Comparison of ENCODE assay signal across 1 cellular context in the genomic region with DNA sequence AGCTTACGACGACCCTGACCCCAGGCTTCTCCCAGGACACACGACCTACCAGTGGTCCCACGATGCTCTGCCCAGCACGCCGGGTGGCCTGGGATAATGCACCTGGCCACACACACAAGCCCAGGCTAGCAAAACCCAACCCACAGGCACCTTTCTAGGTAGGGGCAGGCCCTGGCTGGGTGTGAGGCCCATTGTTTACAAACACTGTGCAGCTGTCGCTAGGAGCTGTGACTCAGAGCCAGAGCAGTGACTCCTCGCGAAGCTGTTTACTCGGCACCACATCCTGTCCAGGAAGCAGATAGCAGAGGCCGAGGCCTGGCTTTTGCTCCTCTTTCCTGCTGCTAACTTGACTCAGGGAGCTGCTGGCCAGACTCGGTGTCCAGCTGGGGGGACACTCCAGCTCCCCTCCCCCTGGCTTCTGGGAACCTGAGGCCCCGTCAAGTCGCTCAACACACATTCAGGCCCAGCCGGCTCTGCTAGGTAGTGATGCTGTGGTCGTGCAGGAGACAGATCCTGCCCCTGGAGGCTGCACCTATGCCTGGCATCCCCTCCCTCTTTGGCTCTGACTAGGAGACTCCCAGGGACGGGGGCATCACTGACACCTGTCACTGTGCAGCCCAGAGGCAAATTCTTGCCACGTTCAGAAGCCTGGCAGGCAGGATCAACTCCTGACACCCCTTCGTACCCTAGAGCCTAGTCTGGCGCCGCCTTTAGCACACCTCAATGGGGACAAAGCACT.
TF ChIP-seq lines count a peak whose summit lies in the region.

No MANE protein-coding gene starts in this region.

TF ChIP-seq in HepG2, 621 proteins besides CTCF, POLR2A, EP300 and RAD21 (continued from another document and continues in another):
- TF ChIP-seq, protein P1, sequence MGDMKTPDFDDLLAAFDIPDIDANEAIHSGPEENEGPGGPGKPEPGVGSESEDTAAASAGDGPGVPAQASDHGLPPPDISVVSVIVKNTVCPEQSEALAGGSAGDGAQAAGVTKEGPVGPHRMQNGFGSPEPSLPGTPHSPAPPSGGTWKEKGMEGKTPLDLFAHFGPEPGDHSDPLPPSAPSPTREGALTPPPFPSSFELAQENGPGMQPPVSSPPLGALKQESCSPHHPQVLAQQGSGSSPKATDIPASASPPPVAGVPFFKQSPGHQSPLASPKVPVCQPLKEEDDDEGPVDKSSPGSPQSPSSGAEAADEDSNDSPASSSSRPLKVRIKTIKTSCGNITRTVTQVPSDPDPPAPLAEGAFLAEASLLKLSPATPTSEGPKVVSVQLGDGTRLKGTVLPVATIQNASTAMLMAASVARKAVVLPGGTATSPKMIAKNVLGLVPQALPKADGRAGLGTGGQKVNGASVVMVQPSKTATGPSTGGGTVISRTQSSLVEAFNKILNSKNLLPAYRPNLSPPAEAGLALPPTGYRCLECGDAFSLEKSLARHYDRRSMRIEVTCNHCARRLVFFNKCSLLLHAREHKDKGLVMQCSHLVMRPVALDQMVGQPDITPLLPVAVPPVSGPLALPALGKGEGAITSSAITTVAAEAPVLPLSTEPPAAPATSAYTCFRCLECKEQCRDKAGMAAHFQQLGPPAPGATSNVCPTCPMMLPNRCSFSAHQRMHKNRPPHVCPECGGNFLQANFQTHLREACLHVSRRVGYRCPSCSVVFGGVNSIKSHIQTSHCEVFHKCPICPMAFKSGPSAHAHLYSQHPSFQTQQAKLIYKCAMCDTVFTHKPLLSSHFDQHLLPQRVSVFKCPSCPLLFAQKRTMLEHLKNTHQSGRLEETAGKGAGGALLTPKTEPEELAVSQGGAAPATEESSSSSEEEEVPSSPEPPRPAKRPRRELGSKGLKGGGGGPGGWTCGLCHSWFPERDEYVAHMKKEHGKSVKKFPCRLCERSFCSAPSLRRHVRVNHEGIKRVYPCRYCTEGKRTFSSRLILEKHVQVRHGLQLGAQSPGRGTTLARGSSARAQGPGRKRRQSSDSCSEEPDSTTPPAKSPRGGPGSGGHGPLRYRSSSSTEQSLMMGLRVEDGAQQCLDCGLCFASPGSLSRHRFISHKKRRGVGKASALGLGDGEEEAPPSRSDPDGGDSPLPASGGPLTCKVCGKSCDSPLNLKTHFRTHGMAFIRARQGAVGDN (CRISPR knock-in tag; IDR thresholded peaks at IDR 0.05), result peak; percentile 97
- no peak for TF ChIP-seq CREB1 (IDR thresholded peaks at IDR 0.05)
- TF ChIP-seq CREB1 (CRISPR knock-in tag; IDR thresholded peaks at IDR 0.05), result no peak
- no peak for TF ChIP-seq ZNF101 (CRISPR knock-in tag; IDR thresholded peaks at IDR 0.05; ENCODE audit: borderline replicate concordance, low read depth)
- TF ChIP-seq HDAC1 (CRISPR knock-in tag; IDR thresholded peaks at IDR 0.05), result peak; percentile 72
- TF ChIP-seq, protein P2, sequence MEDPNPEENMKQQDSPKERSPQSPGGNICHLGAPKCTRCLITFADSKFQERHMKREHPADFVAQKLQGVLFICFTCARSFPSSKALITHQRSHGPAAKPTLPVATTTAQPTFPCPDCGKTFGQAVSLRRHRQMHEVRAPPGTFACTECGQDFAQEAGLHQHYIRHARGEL (CRISPR knock-in tag; IDR thresholded peaks at IDR 0.05), result no peak
- TF ChIP-seq ZNF552 (CRISPR knock-in tag; IDR thresholded peaks at IDR 0.05; ENCODE audit: borderline replicate concordance), result no peak
- TF ChIP-seq FOXP1 (IDR thresholded peaks at IDR 0.05), result peak; percentile 92; the same call in 1 of the 2 replicates
- TF ChIP-seq FOXP1 (CRISPR knock-in tag; IDR thresholded peaks at IDR 0.05), result peak; percentile 99
- TF ChIP-seq NR2F6 (IDR thresholded peaks at IDR 0.05), result no peak
- peak; percentile 61; the same call in 1 of the 2 replicates for TF ChIP-seq NR2F6 (CRISPR knock-in tag; IDR thresholded peaks at IDR 0.05)
- no peak for TF ChIP-seq ZNF749 (CRISPR knock-in tag; IDR thresholded peaks at IDR 0.05; ENCODE audit: borderline replicate concordance)
- no peak for TF ChIP-seq ARNT2 (CRISPR knock-in tag; IDR thresholded peaks at IDR 0.05; ENCODE audit: low read depth)
- no peak for TF ChIP-seq ZSCAN5A (CRISPR knock-in tag; IDR thresholded peaks at IDR 0.05; ENCODE audit: borderline replicate concordance)
- no peak; the same call in 1 of the 2 replicates for TF ChIP-seq BCL3 (CRISPR knock-in tag; IDR thresholded peaks at IDR 0.05)
- no peak for TF ChIP-seq PRDM10 (CRISPR knock-in tag; IDR thresholded peaks at IDR 0.05; ENCODE audit: low read depth)
- TF ChIP-seq ZNF550 (CRISPR knock-in tag; IDR thresholded peaks at IDR 0.05; ENCODE audit: borderline replicate concordance), result no peak
- TF ChIP-seq DPF2 (CRISPR knock-in tag; IDR thresholded peaks at IDR 0.05; ENCODE audit: borderline replicate concordance, low read depth), result peak; percentile 69; the same call in 1 of the 2 replicates
- peak; percentile 54; the same call in 1 of the 2 replicates for TF ChIP-seq HMG20A (CRISPR knock-in tag; IDR thresholded peaks at IDR 0.05; ENCODE audit: borderline replicate concordance)
- TF ChIP-seq U2AF2 (IDR thresholded peaks at IDR 0.05; ENCODE audit: low read depth, low read length), result 0 out of 2 replicates have a peak, but pooled peaks have one; percentile 25
- TF ChIP-seq SALL1 (CRISPR knock-in tag; IDR thresholded peaks at IDR 0.05), result peak; percentile 79
- TF ChIP-seq ZNF432 (CRISPR knock-in tag; IDR thresholded peaks at IDR 0.05; ENCODE audit: borderline replicate concordance), result no peak
- TF ChIP-seq HNF1A (IDR thresholded peaks at IDR 0.05; ENCODE audit: low read depth), result no peak
- peak; percentile 32; the same call in 1 of the 2 replicates for TF ChIP-seq HNF1A (CRISPR knock-in tag; IDR thresholded peaks at IDR 0.05; ENCODE audit: borderline replicate concordance)
- TF ChIP-seq AHR (CRISPR knock-in tag; IDR thresholded peaks at IDR 0.05), result no peak
- no peak for TF ChIP-seq SCMH1 (CRISPR knock-in tag; IDR thresholded peaks at IDR 0.05; ENCODE audit: borderline replicate concordance)
- TF ChIP-seq ZNF263 (CRISPR knock-in tag; IDR thresholded peaks at IDR 0.05), result peak; percentile 84
- no peak for TF ChIP-seq ATF6 (CRISPR knock-in tag; conservative IDR thresholded peaks at IDR 0.05)
- no peak for TF ChIP-seq ZMYM3 (CRISPR knock-in tag; IDR thresholded peaks at IDR 0.05)
- TF ChIP-seq ZNF615 (CRISPR knock-in tag; IDR thresholded peaks at IDR 0.05; ENCODE audit: borderline replicate concordance), result no peak
- TF ChIP-seq FOSL2 (CRISPR knock-in tag; IDR thresholded peaks at IDR 0.05), result peak; percentile 97
- no peak for TF ChIP-seq ZNF776 (CRISPR knock-in tag; IDR thresholded peaks at IDR 0.05)
- TF ChIP-seq ZNF430 (CRISPR knock-in tag; IDR thresholded peaks at IDR 0.05), result no peak
- no peak for TF ChIP-seq PRDM15 (CRISPR knock-in tag; IDR thresholded peaks at IDR 0.05)
